13 cellular contexts compared by ENCODE assay signal in genomic region chr19:2070986-2071673, GRCh38. TPM values are rescaled to one million over a fixed set of nuclear protein-coding genes. Genes with fewer than 3 reads are reported as not detected.
DNase-seq lines count a peak whose midpoint lies in the region; TF ChIP-seq lines count a peak whose summit lies in the region.
"Had no signal": no experiment of that assay in that cellular context is flagged by ENCODE, and none has a peak within 500 bp of the region (broad histone marks: within the 10 kb centered on the region; RNA-seq: fewer than 3 reads in every experiment).

No MANE protein-coding gene starts in this region.

- POLR2A ChIA-PET in CD8-positive, alpha-beta memory T cell (lab: Charles Lee), result interaction anchor here (0.6 to 1.0 kb wide), 3 partner anchors 13 to 52 kb away, joined by 3 to 5 read pairs (median 3); no protein-coding TSS in a partner anchor

- H3K27me3 Mint-ChIP-seq in CD8-positive, alpha-beta memory T cell, result no peaks in the 10 kb centered on the region
- no peaks in the 10 kb centered on the region for H3K27me3 Mint-ChIP-seq in IgD-negative memory B cell

- DNase-seq in CD8-positive, alpha-beta memory T cell, result no peak
- DNase-seq in adipocyte (ENCODE audit: low read depth), result no peak
- DNase-seq in DMS79 treated with DMSO at 0.1 percent for 48 hours (lab: John Stamatoyannopoulos, UW), result no peak
- no peak for DNase-seq in OCI-M1 (lab: John Stamatoyannopoulos, UW)
- no peak for DNase-seq in effector memory CD4-positive, alpha-beta T cell
- DNase-seq: activated CD4-positive, CD25-positive, alpha-beta regulatory T cell; GF-D8; glutamatergic neuron; KG1 had no signal

- peak overlapping the region; percentile 4 for H3K9ac ChIP-seq in adipocyte (ENCODE audit: low read length)

- H3K27me3 ChIP-seq in CD8-positive, alpha-beta memory T cell (ENCODE audit: insufficient read depth, low read length, poor library complexity, severe bottlenecking), result no peaks in the 10 kb centered on the region
- no peaks in the 10 kb centered on the region for H3K27me3 ChIP-seq in adipocyte (replicated peaks; ENCODE audit: control insufficient read depth, insufficient read depth, low read length)
- H3K27me3 ChIP-seq in neutrophil, result no peaks in the 10 kb centered on the region
- no peaks in the 10 kb centered on the region for H3K27me3 ChIP-seq in effector memory CD4-positive, alpha-beta T cell (replicated peaks; ENCODE audit: control insufficient read depth, insufficient read depth, low read length, poor library complexity, severe bottlenecking)

- H3K4me3 ChIP-seq in CD8-positive, alpha-beta memory T cell (ENCODE audit: low read length), result no peak overlapping the region
- H3K4me3 ChIP-seq in adipocyte (ENCODE audit: low read length), result no peak overlapping the region
- no peak overlapping the region for H3K4me3 ChIP-seq in neutrophil (ENCODE audit: low read depth in 1 of 2, low read length in 1 of 2)
- H3K4me3 ChIP-seq in effector memory CD4-positive, alpha-beta T cell (ENCODE audit: insufficient read depth, low read depth, low read length, poor library complexity, severe bottlenecking), result no peak overlapping the region
- H3K4me3 ChIP-seq: GM23338 had no signal

- no peaks in the 10 kb centered on the region for H3K9me3 Mint-ChIP-seq in CD8-positive, alpha-beta memory T cell
- H3K9me3 Mint-ChIP-seq in IgD-negative memory B cell, result no peaks in the 10 kb centered on the region
- H3K9me3 Mint-ChIP-seq: GM23338 had no signal

- H3K4me1 ChIP-seq in CD8-positive, alpha-beta memory T cell (ENCODE audit: insufficient read depth, low read length), result peaks cover 17% of the 10 kb centered on the region
- H3K4me1 ChIP-seq in adipocyte (ENCODE audit: control insufficient read depth, insufficient read depth, low read length) (peaks cover 7% of the 10 kb centered on the region), neutrophil (ENCODE audit: control insufficient read depth in 1 of 2, insufficient read depth in 1 of 2, low read depth in 1 of 2, low read length in 1 of 2) (peaks cover 47 to 50% of the 10 kb centered on the region in 2 experiments)
- H3K4me1 ChIP-seq in effector memory CD4-positive, alpha-beta T cell (ENCODE audit: control insufficient read depth, insufficient read depth, low read length, poor library complexity, severe bottlenecking), result no peaks in the 10 kb centered on the region

- peaks cover 34% of the 10 kb centered on the region for H3K36me3 ChIP-seq in CD8-positive, alpha-beta memory T cell (ENCODE audit: insufficient read depth, low read length)
- H3K36me3 ChIP-seq in adipocyte (ENCODE audit: control insufficient read depth, insufficient read depth, low read length, severe bottlenecking) (peaks cover 37% of the 10 kb centered on the region), neutrophil (peaks cover 73% of the 10 kb centered on the region)
- peaks cover 45% of the 10 kb centered on the region for H3K36me3 ChIP-seq in effector memory CD4-positive, alpha-beta T cell (ENCODE audit: control insufficient read depth, insufficient read depth, low read length)

- no peak overlapping the region for H3K27ac ChIP-seq in CD8-positive, alpha-beta memory T cell (ENCODE audit: low read depth, low read length)
- peak overlapping the region; percentile 100 for H3K27ac ChIP-seq in neutrophil
- no peak overlapping the region for H3K27ac ChIP-seq in effector memory CD4-positive, alpha-beta T cell (ENCODE audit: insufficient read depth, low read length, poor library complexity, severe bottlenecking)
- H3K27ac ChIP-seq: C4-2B had no signal

- peaks cover 18 to 23% (median 18%) of the 10 kb centered on the region in 3 donors for H3K4me1 Mint-ChIP-seq in CD8-positive, alpha-beta memory T cell
- peaks cover 28 to 38% (median 32%) of the 10 kb centered on the region in 3 donors for H3K4me1 Mint-ChIP-seq in IgD-negative memory B cell
- H3K4me1 Mint-ChIP-seq: GM23338 had no signal

- peaks cover 5 to 51% (median 14%) of the 10 kb centered on the region in 3 donors for H3K36me3 Mint-ChIP-seq in CD8-positive, alpha-beta memory T cell
- H3K36me3 Mint-ChIP-seq in IgD-negative memory B cell, result peaks cover 3% of the 10 kb centered on the region

- no peaks in the 10 kb centered on the region for H3K9me3 ChIP-seq in CD8-positive, alpha-beta memory T cell (ENCODE audit: low read length)
- H3K9me3 ChIP-seq in adipocyte (ENCODE audit: control insufficient read depth, low read length) (no peaks in the 10 kb centered on the region), neutrophil (no peaks in the 10 kb centered on the region)
- H3K9me3 ChIP-seq in effector memory CD4-positive, alpha-beta T cell (ENCODE audit: control insufficient read depth, low read length), result no peaks in the 10 kb centered on the region

- CTCF ChIA-PET in CD8-positive, alpha-beta memory T cell (lab: Charles Lee), result interaction anchor here (0.7 to 6.8 kb wide), 7 partner anchors 12 to 141 kb away, joined by 3 to 49 read pairs (median 4); partner anchors contain the start of gene MOB3A

- H3K27ac Mint-ChIP-seq in CD8-positive, alpha-beta memory T cell, result peak overlapping the region in 6 of 8 donors; percentile 60 to 94 (median 86)
- peak overlapping the region; percentile 19 to 100 (median 89) for H3K27ac Mint-ChIP-seq in IgD-negative memory B cell
- H3K27ac Mint-ChIP-seq: GM23338 had no signal

- TF ChIP-seq CTCF in neutrophil (IDR thresholded peaks at IDR 0.05), result no peak

- peak overlapping the region in 1 of 7 donors; percentile 12 for H3K4me3 Mint-ChIP-seq in CD8-positive, alpha-beta memory T cell
- peak overlapping the region in 2 of 4 donors; percentile 49 to 87 for H3K4me3 Mint-ChIP-seq in IgD-negative memory B cell
- H3K4me3 Mint-ChIP-seq: GM23338 had no signal

RNA-seq across cellular contexts. Expression of gene MKNK2, which starts 20.1 kb away (rescaled TPM):
- total RNA-seq in CD8-positive, alpha-beta memory T cell, result 100 to 1,000 TPM; 137 to 147 TPM
- polyA plus RNA-seq in CD8-positive, alpha-beta memory T cell, result 50.8 TPM
- polyA plus RNA-seq in IgD-negative memory B cell, result 83.9 TPM

RNA-seq across cellular contexts. Expression of gene MOB3A, which starts 25.0 kb away (rescaled TPM):
- total RNA-seq in CD8-positive, alpha-beta memory T cell, result 100 to 1,000 TPM; 171 to 188 TPM
- polyA plus RNA-seq in CD8-positive, alpha-beta memory T cell, result 106 TPM
- polyA plus RNA-seq in IgD-negative memory B cell, result 136 TPM

RNA-seq across cellular contexts. Expression of gene IZUMO4, which starts 25.6 kb away (rescaled TPM):
- total RNA-seq in CD8-positive, alpha-beta memory T cell, result 1 to 10 TPM; 8.9 to 9.7 TPM
- polyA plus RNA-seq in CD8-positive, alpha-beta memory T cell, result 0.58 TPM
- 0.83 TPM for polyA plus RNA-seq in IgD-negative memory B cell

RNA-seq across cellular contexts. Expression of gene BTBD2, which starts 55.6 kb away (rescaled TPM):
- 10 to 100 TPM; 18.6 to 22.5 TPM for total RNA-seq in CD8-positive, alpha-beta memory T cell
- polyA plus RNA-seq in CD8-positive, alpha-beta memory T cell, result 5.3 TPM
- polyA plus RNA-seq in IgD-negative memory B cell, result 8.2 TPM
